In genomic region chr9:109082091-109082620, GRCh38 we compare ENCODE assay signal across 1 cellular context.
TF ChIP-seq lines count a peak whose summit lies in the region.

No MANE protein-coding gene starts in this region.

TF ChIP-seq in HepG2, 621 proteins besides CTCF, POLR2A, EP300 and RAD21 (continued from another document and continues in another):
- TF ChIP-seq KLF11 (CRISPR knock-in tag; IDR thresholded peaks at IDR 0.05) (0 out of 2 replicates have a peak, but pooled peaks have one; percentile 34), ATF2 (CRISPR knock-in tag; IDR thresholded peaks at IDR 0.05) (peak; percentile 77), MLXIP (CRISPR knock-in tag; IDR thresholded peaks at IDR 0.05; ENCODE audit: borderline replicate concordance) (0 out of 2 replicates have a peak, but pooled peaks have one; percentile 19), ZNF768 (CRISPR knock-in tag; IDR thresholded peaks at IDR 0.05) (no peak), NCOR1 (IDR thresholded peaks at IDR 0.05; ENCODE audit: borderline replicate concordance, low read length) (peak; percentile 94; the same call in 1 of the 2 replicates), ARID4A (CRISPR knock-in tag; IDR thresholded peaks at IDR 0.05; ENCODE audit: borderline replicate concordance) (peak; percentile 18; the same call in 1 of the 2 replicates), PRPF4 (IDR thresholded peaks at IDR 0.05; ENCODE audit: low read depth, low read length, poor library complexity, severe bottlenecking) (no peak), TFE3 (CRISPR knock-in tag; IDR thresholded peaks at IDR 0.05) (peak; percentile 78), PITX1 (CRISPR knock-in tag; IDR thresholded peaks at IDR 0.05) (peak; percentile 98), ZMYM4 (CRISPR knock-in tag; IDR thresholded peaks at IDR 0.05) (peak; percentile 59; the same call in 1 of the 2 replicates), NKX3-1 (CRISPR knock-in tag; IDR thresholded peaks at IDR 0.05) (peak; percentile 89), ZNF503 (CRISPR knock-in tag; IDR thresholded peaks at IDR 0.05) (peak; percentile 99), HDAC1 (CRISPR knock-in tag; IDR thresholded peaks at IDR 0.05) (peak; percentile 95), KLF15 (CRISPR knock-in tag; IDR thresholded peaks at IDR 0.05; ENCODE audit: borderline replicate concordance) (no peak), ZNF33A (CRISPR knock-in tag; IDR thresholded peaks at IDR 0.05; ENCODE audit: borderline replicate concordance) (peak; percentile 57; the same call in 1 of the 2 replicates), SPEN (CRISPR knock-in tag; IDR thresholded peaks at IDR 0.05; ENCODE audit: low read depth) (no peak), ATF7-NPFF (CRISPR knock-in tag; IDR thresholded peaks at IDR 0.05; ENCODE audit: low read depth) (no peak), CBX2 (IDR thresholded peaks at IDR 0.05; ENCODE audit: low read depth, low read length) (no peak), CBX2 (CRISPR knock-in tag; IDR thresholded peaks at IDR 0.05; ENCODE audit: low read depth) (no peak), PATZ1 (CRISPR knock-in tag; IDR thresholded peaks at IDR 0.05) (peak; percentile 64; the same call in 1 of the 2 replicates), TEAD3 (CRISPR knock-in tag; optimal IDR thresholded peaks at IDR 0.05; ENCODE audit: borderline replicate concordance) (peak; percentile 65), TCF12 (IDR thresholded peaks at IDR 0.05) (no peak), TCF12 (CRISPR knock-in tag; IDR thresholded peaks at IDR 0.05) (0 out of 2 replicates have a peak, but pooled peaks have one; percentile 59), HOXA5 (CRISPR knock-in tag; IDR thresholded peaks at IDR 0.05) (peak; percentile 73; the same call in 1 of the 2 replicates), AKNA (CRISPR knock-in tag; IDR thresholded peaks at IDR 0.05; ENCODE audit: borderline replicate concordance) (0 out of 2 replicates have a peak, but pooled peaks have one; percentile 44), GATAD2A (CRISPR knock-in tag; IDR thresholded peaks at IDR 0.05) (peak; percentile 96), MAFK (conservative IDR thresholded peaks at IDR 0.05 in 1 of 2, IDR thresholded peaks at IDR 0.05 in 1 of 2; ENCODE audit: low read length in 2 of 2) (no peak), RBFOX2 (IDR thresholded peaks at IDR 0.05; ENCODE audit: low read depth, low read length) (0 out of 2 replicates have a peak, but pooled peaks have one; percentile 4), ZNF878 (CRISPR knock-in tag; IDR thresholded peaks at IDR 0.05) (peak; percentile 76; the same call in 1 of the 2 replicates), ZNF816 (CRISPR knock-in tag; IDR thresholded peaks at IDR 0.05; ENCODE audit: borderline replicate concordance) (peak; percentile 77; the same call in 1 of the 2 replicates), ZSCAN31 (CRISPR knock-in tag; IDR thresholded peaks at IDR 0.05; ENCODE audit: low read depth) (no peak), KDM5A (IDR thresholded peaks at IDR 0.05; ENCODE audit: borderline replicate concordance, low read length) (peak; percentile 53; the same call in 1 of the 2 replicates), HNRNPUL1 (IDR thresholded peaks at IDR 0.05; ENCODE audit: low read depth, low read length) (peak; percentile 75; the same call in 1 of the 2 replicates), ASH2L (IDR thresholded peaks at IDR 0.05; ENCODE audit: insufficient read length, low read depth, low read length) (peak; percentile 81), SMAD3 (CRISPR knock-in tag; IDR thresholded peaks at IDR 0.05) (peak; percentile 21; the same call in 1 of the 2 replicates), ZGPAT (CRISPR knock-in tag; IDR thresholded peaks at IDR 0.05) (peak; percentile 95; the same call in 1 of the 2 replicates), ETV5 (CRISPR knock-in tag; IDR thresholded peaks at IDR 0.05; ENCODE audit: borderline replicate concordance) (no peak; the same call in 1 of the 2 replicates), ATF1 (CRISPR knock-in tag; IDR thresholded peaks at IDR 0.05) (peak; percentile 77), ZNF557 (CRISPR knock-in tag; IDR thresholded peaks at IDR 0.05) (no peak)
